ENCODE assay signal across 8 cellular contexts in genomic region chr11:406796-407650, GRCh38. TPM values are rescaled to one million over a fixed set of nuclear protein-coding genes. Genes with fewer than 3 reads are reported as not detected.
DNase-seq lines count a peak whose midpoint lies in the region; ATAC-seq and TF ChIP-seq lines count a peak whose summit lies in the region.

No MANE protein-coding gene starts in this region.

- in situ Hi-C loops in GM13976 (cut with MboI; ENCODE audit: low sequenced_read_pairs, unreplicated experiment) = no loop called here

- H3K9me3 ChIP-seq in esophagus (ENCODE audit: control insufficient read depth in 2 of 2, insufficient read depth in 1 of 2, low read depth in 1 of 2, low read length in 1 of 2) = no peaks in the 10 kb centered on the region
- H3K9me3 ChIP-seq in muscle layer of duodenum (ENCODE audit: control insufficient read depth in 1 of 2, low read length in 2 of 2) = no peaks in the 10 kb centered on the region

- no peak overlapping the region for H3K27ac Mint-ChIP-seq in stimulated activated effector memory CD8-positive, alpha-beta T cell treated with anti-CD3 and anti-CD28 coated beads, Interleukin-12 subunit alpha, Interleukin-12 subunit beta, amount 100 ng/mL, for 72 hours

- H3K27ac ChIP-seq in esophagus (ENCODE audit: low read depth in 2 of 2, low read length in 1 of 2) (peak overlapping the region; percentile 88 to 94), muscle layer of duodenum (ENCODE audit: low read length) (no peak overlapping the region)

- 5 to 14% methylated on average over 46 to 90 of the region's 91 CpGs for WGBS in esophagus, 2 donors

- peaks cover 0 to 17% of the 10 kb centered on the region in 2 donors for H3K4me1 ChIP-seq in esophagus (ENCODE audit: control insufficient read depth in 2 of 2, insufficient read depth in 2 of 2, low read length in 1 of 2)
- H3K4me1 ChIP-seq in muscle layer of duodenum (ENCODE audit: control insufficient read depth in 1 of 2, insufficient read depth in 2 of 2, low read length in 2 of 2) = peaks cover 0 to 15% of the 10 kb centered on the region in 2 donors

- peak; percentile 96 for DNase-seq in GM13976 (ENCODE audit: low spot score)
- peak; percentile 88 to 89 for DNase-seq in NOMO-1 (lab: John Stamatoyannopoulos, UW; ENCODE audit: unreplicated experiment in 2 of 2)
- peak; percentile 86 for DNase-seq in activated CD8-positive, alpha-beta memory T cell treated with anti-CD3 and anti-CD28 coated beads, Interleukin-2, amount 50 U/mL, for 4 hours
- peak; percentile 79 to 94 for DNase-seq in stimulated activated effector memory CD8-positive, alpha-beta T cell treated with anti-CD3 and anti-CD28 coated beads, Interleukin-12 subunit alpha, Interleukin-12 subunit beta, amount 100 ng/mL, for 72 hours (ENCODE audit: low spot score in 2 of 2)
- no peak for DNase-seq in NCI-H510A treated with DMSO at 0.1 percent for 48 hours (lab: John Stamatoyannopoulos, UW)

- peaks cover 6% of the 10 kb centered on the region for H3K4me1 Mint-ChIP-seq in stimulated activated effector memory CD8-positive, alpha-beta T cell treated with anti-CD3 and anti-CD28 coated beads, Interleukin-12 subunit alpha, Interleukin-12 subunit beta, amount 100 ng/mL, for 72 hours

- H3K27me3 ChIP-seq in esophagus (ENCODE audit: control insufficient read depth in 1 of 2, insufficient read depth in 2 of 2, low read length in 2 of 2) (no peaks in the 10 kb centered on the region), muscle layer of duodenum (ENCODE audit: low read depth, low read length) (no peaks in the 10 kb centered on the region)

- no peaks in the 10 kb centered on the region for H3K9me3 Mint-ChIP-seq in stimulated activated effector memory CD8-positive, alpha-beta T cell treated with anti-CD3 and anti-CD28 coated beads, Interleukin-12 subunit alpha, Interleukin-12 subunit beta, amount 100 ng/mL, for 72 hours

- H3K36me3 Mint-ChIP-seq in stimulated activated effector memory CD8-positive, alpha-beta T cell treated with anti-CD3 and anti-CD28 coated beads, Interleukin-12 subunit alpha, Interleukin-12 subunit beta, amount 100 ng/mL, for 72 hours = peaks cover 13% of the 10 kb centered on the region

- TF ChIP-seq CTCF in GM13976 (IDR thresholded peaks at IDR 0.05; ENCODE audit: borderline replicate concordance, control extremely low read depth, extremely low read depth, insufficient read depth, missing control alignments) = peak; percentile 13

- H3K4me3 Mint-ChIP-seq in stimulated activated effector memory CD8-positive, alpha-beta T cell treated with anti-CD3 and anti-CD28 coated beads, Interleukin-12 subunit alpha, Interleukin-12 subunit beta, amount 100 ng/mL, for 72 hours = peak overlapping the region; percentile 45

- peak; percentile 73 for ATAC-seq in HG02885 (IDR thresholded peaks at IDR 0.05; ENCODE audit: poor library complexity, unreplicated experiment)
- ATAC-seq in stimulated activated effector memory CD8-positive, alpha-beta T cell treated with anti-CD3 and anti-CD28 coated beads, Interleukin-12 subunit alpha, Interleukin-12 subunit beta, amount 100 ng/mL, for 72 hours = peak; percentile 93

- H3K4me3 ChIP-seq in esophagus (ENCODE audit: low read depth in 1 of 2, low read length in 2 of 2) (peak overlapping the region; percentile 35 to 53), muscle layer of duodenum (ENCODE audit: low read depth in 1 of 2, low read length in 2 of 2) (peak overlapping the region; percentile 33 to 74)

- H3K36me3 ChIP-seq in esophagus (ENCODE audit: control insufficient read depth in 2 of 2, insufficient read depth in 2 of 2, low read length in 1 of 2) (peaks cover 0 to 22% of the 10 kb centered on the region in 2 donors), muscle layer of duodenum (ENCODE audit: control insufficient read depth in 1 of 2, insufficient read depth in 2 of 2, low read length in 2 of 2) (no peaks in the 10 kb centered on the region)

RNA-seq across cellular contexts. Expression of gene SIGIRR, which starts 7.8 kb away (rescaled TPM):
- 10 to 100 TPM; 25.4 to 41.7 TPM for polyA plus RNA-seq in esophagus

RNA-seq across cellular contexts. Expression of gene PKP3, which starts 13.0 kb away (rescaled TPM):
- 100 to 1,000 TPM; 332 to 353 TPM for polyA plus RNA-seq in esophagus

RNA-seq across cellular contexts. Expression of gene ANO9, which starts 34.8 kb away (rescaled TPM):
- 10 to 100 TPM; 18.1 to 40.4 TPM for polyA plus RNA-seq in esophagus

RNA-seq across cellular contexts. Expression of gene B4GALNT4, which starts 37.7 kb away (rescaled TPM):
- 1 to 10 TPM; 5.0 to 5.2 TPM for polyA plus RNA-seq in esophagus

RNA-seq across cellular contexts. Expression of gene PTDSS2, which starts 43.1 kb away (rescaled TPM):
- polyA plus RNA-seq in esophagus = 10 to 100 TPM; 12.4 to 20.5 TPM
